Comparison of ENCODE assay signal across 9 cellular contexts in the genomic region with DNA sequence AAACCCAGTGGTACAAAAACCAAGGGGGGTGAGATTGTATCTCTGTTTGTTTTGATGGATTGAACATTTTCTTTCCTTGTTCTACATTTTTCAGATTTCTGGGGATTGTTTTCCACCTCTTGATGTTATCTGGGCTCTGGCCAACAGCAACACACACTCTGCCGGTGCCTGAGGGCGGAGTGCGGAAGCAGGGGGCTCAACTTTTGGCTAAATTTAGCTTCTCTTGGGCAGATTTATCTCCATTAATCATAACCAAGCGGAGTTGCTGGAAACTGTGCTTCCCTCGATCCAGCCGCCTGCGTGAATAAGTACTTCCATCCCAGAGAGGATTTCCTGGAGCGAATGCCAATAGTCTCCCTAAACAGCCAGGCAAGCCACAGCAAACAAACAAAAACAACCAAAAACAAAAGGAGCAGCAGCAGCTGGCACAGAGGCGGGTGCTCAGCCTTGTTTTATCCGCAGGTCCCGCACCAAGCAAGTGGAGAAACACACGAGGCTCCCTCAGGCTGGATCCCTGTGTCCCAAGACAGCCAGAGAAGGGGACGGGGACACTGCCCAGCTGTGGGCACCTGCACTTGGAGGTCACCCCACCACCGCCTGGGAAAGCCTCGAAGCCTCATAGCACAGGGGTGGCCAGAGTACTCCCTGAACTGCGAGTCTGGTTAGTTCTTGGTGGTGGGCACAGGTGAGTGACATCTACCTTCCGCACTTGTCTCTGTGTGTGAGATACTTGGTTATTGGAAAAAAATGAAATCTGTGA.
DNase-seq lines count a peak whose midpoint lies in the region; ATAC-seq and TF ChIP-seq lines count a peak whose summit lies in the region.
"Had no signal": no experiment of that assay in that cellular context is flagged by ENCODE, and none has a peak within 500 bp of the region (broad histone marks: within the 10 kb centered on the region; RNA-seq: fewer than 3 reads in every experiment).

No MANE protein-coding gene starts in this region.

- DNase-seq in heart right ventricle (peak in 1 of 2 donors; percentile 25), left ventricle myocardium superior (no peak), ecto neural progenitor cell (ENCODE audit: low spot score) (peak; percentile 41), aorta (peak in 1 of 2 donors; percentile 78), mesenchymal stem cell (no peak), NOMO-1 treated with dmso at 0.1 percent for 144 hours (lab: John Stamatoyannopoulos, UW; ENCODE audit: unreplicated experiment) (no peak)
- DNase-seq: NCI-H2081 treated with DMSO at 0.1 percent for 48 hours had no signal

- no peak overlapping the region for H4K8ac ChIP-seq in mesenchymal stem cell (ENCODE audit: low read length)

- H3K4ac ChIP-seq in mesenchymal stem cell (ENCODE audit: low read depth in 1 of 2, low read length in 2 of 2), result no peak overlapping the region

- H3K9me3 ChIP-seq in heart right ventricle (peaks cover 0 to 49% (median 24%) of the 10 kb centered on the region in 11 donors), mesodermal cell (ENCODE audit: control insufficient read depth, low read length) (peaks cover 13% of the 10 kb centered on the region), aorta (ENCODE audit: control insufficient read depth, low read length) (no peaks in the 10 kb centered on the region), mesenchymal stem cell (ENCODE audit: control insufficient read depth, low read length) (peaks cover 35% of the 10 kb centered on the region)

- H3K27ac ChIP-seq in heart right ventricle, result peak overlapping the region in 1 of 10 donors; percentile 25
- H3K27ac ChIP-seq in mesodermal cell (ENCODE audit: low read depth, low read length, severe bottlenecking), result peak overlapping the region; percentile 13
- H3K27ac ChIP-seq in aorta (ENCODE audit: low read depth in 1 of 2, low read length in 2 of 2), result peak overlapping the region in 1 of 2 donors; percentile 81
- no peak overlapping the region for H3K27ac ChIP-seq in mesenchymal stem cell (ENCODE audit: low read length, poor library complexity, severe bottlenecking)

- H3K36me3 ChIP-seq in heart right ventricle, result no peaks in the 10 kb centered on the region
- H3K36me3 ChIP-seq in mesodermal cell (ENCODE audit: control insufficient read depth, insufficient read depth, low read length), result no peaks in the 10 kb centered on the region
- no peaks in the 10 kb centered on the region for H3K36me3 ChIP-seq in aorta (ENCODE audit: control insufficient read depth in 1 of 2, insufficient read depth in 2 of 2, low read length in 1 of 2)
- no peaks in the 10 kb centered on the region for H3K36me3 ChIP-seq in mesenchymal stem cell (ENCODE audit: control insufficient read depth in 1 of 2, insufficient read depth in 2 of 2, low read depth in 1 of 2, low read length in 2 of 2)

- no peak for TF ChIP-seq CTCF in heart right ventricle (IDR thresholded peaks at IDR 0.05)

- no peak overlapping the region for H3K4me2 ChIP-seq in mesenchymal stem cell (ENCODE audit: low read length, poor library complexity, severe bottlenecking)

- no peak overlapping the region for H2BK15ac ChIP-seq in mesenchymal stem cell (ENCODE audit: low read depth, poor library complexity, severe bottlenecking)

- no peak overlapping the region for H2AFZ ChIP-seq in mesenchymal stem cell (ENCODE audit: low read depth, low read length)

- no peak overlapping the region for H3K14ac ChIP-seq in mesenchymal stem cell (ENCODE audit: low read length in 2 of 2)

- no peak overlapping the region for H3K4me3 ChIP-seq in heart right ventricle
- H3K4me3 ChIP-seq in mesodermal cell (ENCODE audit: extremely low read depth, insufficient read depth, low read length, poor library complexity, severe bottlenecking), result no peak overlapping the region
- no peak overlapping the region for H3K4me3 ChIP-seq in aorta (ENCODE audit: low read length in 2 of 2)
- no peak overlapping the region for H3K4me3 ChIP-seq in mesenchymal stem cell (ENCODE audit: insufficient read depth in 1 of 2, low read depth in 1 of 2, low read length in 2 of 2)

- H4K91ac ChIP-seq in mesenchymal stem cell (ENCODE audit: low read length), result no peak overlapping the region

- H3K4me1 ChIP-seq in heart right ventricle, result peaks cover 0 to 12% (median 9%) of the 10 kb centered on the region in 9 donors
- H3K4me1 ChIP-seq in mesodermal cell (ENCODE audit: control insufficient read depth, insufficient read depth, low read length, poor library complexity, severe bottlenecking), result peaks cover 13% of the 10 kb centered on the region
- H3K4me1 ChIP-seq in aorta (ENCODE audit: control insufficient read depth in 1 of 2, insufficient read depth in 2 of 2, low read length in 2 of 2), result no peaks in the 10 kb centered on the region
- H3K4me1 ChIP-seq in mesenchymal stem cell (ENCODE audit: control insufficient read depth, insufficient read depth, low read depth, low read length), result no peaks in the 10 kb centered on the region

- H2BK120ac ChIP-seq in mesenchymal stem cell (ENCODE audit: low read depth, low read length), result no peak overlapping the region

- no peak overlapping the region for H2BK12ac ChIP-seq in mesenchymal stem cell (ENCODE audit: low read length in 2 of 2)

- ATAC-seq in heart right ventricle, result peak; percentile 26 to 83 (median 56)
- no peak for ATAC-seq in left ventricle myocardium superior
- peak; percentile 70 for ATAC-seq in aorta (ENCODE audit: low FRiP score)
- no peak for ATAC-seq in GM18867 (IDR thresholded peaks at IDR 0.05; ENCODE audit: unreplicated experiment)

- no peak overlapping the region for H2AK5ac ChIP-seq in mesenchymal stem cell (ENCODE audit: low read length, severe bottlenecking)

- H3K27me3 ChIP-seq in heart right ventricle (peaks cover 0 to 16% (median 0%) of the 10 kb centered on the region in 7 donors), aorta (ENCODE audit: control insufficient read depth in 1 of 2, insufficient read depth in 2 of 2, low read length in 1 of 2) (no peaks in the 10 kb centered on the region), mesenchymal stem cell (ENCODE audit: control insufficient read depth in 1 of 2, insufficient read depth in 1 of 2, low read length in 2 of 2) (peaks cover 0 to 5% of the 10 kb centered on the region in 2 experiments)

- H3K79me1 ChIP-seq in mesenchymal stem cell (replicated peaks; ENCODE audit: low read length, poor library complexity, severe bottlenecking), result no peaks in the 10 kb centered on the region

- 43 to 45% methylated on average over 17 of the region's 17 CpGs for WGBS in heart right ventricle, 2 donors
- WGBS in mesodermal cell (ENCODE audit: insufficient coverage in 2 of 2), 2 experiments, result 83 to 92% methylated on average over 15 to 16 of the region's 17 CpGs
- WGBS in aorta, 2 donors, result 13 to 15% methylated on average over 17 of the region's 17 CpGs
- 80% methylated on average over 17 of the region's 17 CpGs for WGBS in mesenchymal stem cell

- no peak overlapping the region for H3K23ac ChIP-seq in mesenchymal stem cell (ENCODE audit: low read length in 2 of 2)

- intact Hi-C loops in heart right ventricle (cut with DNase I), result loop anchor here in 4 of 10 donors (5.0 to 10.0 kb wide), 2 partner anchors 844 to 847 kb away; no protein-coding TSS in a partner anchor
- intact Hi-C loops in left ventricle myocardium superior (cut with micrococcal nuclease), result no loop called here
- intact Hi-C loops in aorta (cut with DNase I), result loop anchor here (2.0 to 10.0 kb wide), 7 partner anchors 64 to 849 kb away; a partner anchor contains a TSS

- H3K9ac ChIP-seq in mesenchymal stem cell (ENCODE audit: low read length), result no peak overlapping the region

- H3K18ac ChIP-seq in mesenchymal stem cell (ENCODE audit: low read depth in 1 of 2, low read length in 2 of 2), result no peak overlapping the region

- H2BK5ac ChIP-seq in mesenchymal stem cell (ENCODE audit: low read depth, low read length, poor library complexity, severe bottlenecking), result no peak overlapping the region

Comparison
In these comparisons a context has a peak if more than half of its experiments do, and no peak if none do; other contexts are left out.
1. ATAC-seq: peak in heart right ventricle (8 of 8) and aorta (single experiment); none in left ventricle myocardium superior (single experiment) and GM18867 (single experiment).